8 cellular contexts compared by ENCODE assay signal in genomic region chr10:73117976-73118743, GRCh38. TPM values are rescaled to one million over a fixed set of nuclear protein-coding genes. Genes with fewer than 3 reads are reported as not detected.
DNase-seq lines count a peak whose midpoint lies in the region; ATAC-seq, FAIRE-seq and TF ChIP-seq lines count a peak whose summit lies in the region.

No MANE protein-coding gene starts in this region.

- peak; percentile 91 for FAIRE-seq in GM19239 (lab: Jason Lieb, UNC)

- H3K36me3 ChIP-seq in osteoblast (ENCODE audit: insufficient read depth, low read length) (peaks cover 4% of the 10 kb centered on the region), testis (ENCODE audit: low read depth, missing control alignments) (no peaks in the 10 kb centered on the region)

- H3K9me3 ChIP-seq in osteoblast (ENCODE audit: low read depth, low read length) (no peaks in the 10 kb centered on the region), testis (no peaks in the 10 kb centered on the region)

- no peak for TF ChIP-seq POLR2A in testis (IDR thresholded peaks at IDR 0.05)

- peak overlapping the region; percentile 68 for H3K4me2 ChIP-seq in osteoblast (ENCODE audit: insufficient read depth, low read length)

- H3K27ac ChIP-seq in 22Rv1 (peak overlapping the region; percentile 56), osteoblast (ENCODE audit: low read depth, low read length) (peak overlapping the region; percentile 52), testis (peak overlapping the region in 1 of 2 donors; percentile 29)

- no peak overlapping the region for H2AFZ ChIP-seq in osteoblast (ENCODE audit: low read length)

- peak; percentile 72 for ATAC-seq in HG03159 (IDR thresholded peaks at IDR 0.05; ENCODE audit: unreplicated experiment)

- intact Hi-C loops in testis (cut with DNase I; ENCODE audit: low total_unique reads) = no loop called here

- 49 to 51% methylated on average over 4 to 5 of the region's 5 CpGs for WGBS in testis, 2 donors

- in situ Hi-C loops in astrocyte of the spinal cord (cut with HindIII; ENCODE audit: low sequenced_read_pairs) = no loop called here

- TF ChIP-seq CTCF in 22Rv1 (IDR thresholded peaks at IDR 0.05) (no peak), astrocyte of the spinal cord (IDR thresholded peaks at IDR 0.05; ENCODE audit: low read depth, low read length) (no peak), osteoblast (IDR thresholded peaks at IDR 0.05; ENCODE audit: extremely low read depth, low read depth, low read length) (no peak), testis (IDR thresholded peaks at IDR 0.05) (no peak)

- H3K4me3 ChIP-seq in astrocyte of the spinal cord (ENCODE audit: low read depth, low read length) (no peak overlapping the region), osteoblast (ENCODE audit: insufficient read depth, low read length) (peak overlapping the region; percentile 49), testis (no peak overlapping the region)

- H3K79me2 ChIP-seq in osteoblast (ENCODE audit: insufficient read depth, low read length) = no peaks in the 10 kb centered on the region

- H3K4me1 ChIP-seq in osteoblast (ENCODE audit: insufficient read depth, low read length) (peaks cover 20% of the 10 kb centered on the region), testis (no peaks in the 10 kb centered on the region)

- H3K27me3 ChIP-seq in osteoblast (ENCODE audit: insufficient read depth, low read length) (no peaks in the 10 kb centered on the region), testis (no peaks in the 10 kb centered on the region)

- DNase-seq in GM19239 (ENCODE audit: insufficient read length, low spot score) = no peak
- peak; percentile 53 for DNase-seq in astrocyte of the spinal cord (ENCODE audit: low read depth, low spot score)
- no peak for DNase-seq in osteoblast (ENCODE audit: insufficient read length, low spot score, missing footprints)
- DNase-seq in GDM1 (lab: John Stamatoyannopoulos, UW) = no peak
- DNase-seq in HuH-7 (ENCODE audit: low spot score) = no peak
- DNase-seq in testis = no peak

- H4K20me1 ChIP-seq in osteoblast (ENCODE audit: insufficient read depth, low read length) = no peaks in the 10 kb centered on the region

RNA-seq across cellular contexts. Expression of gene NUDT13, which starts 7.9 kb away (rescaled TPM):
- total RNA-seq in osteoblast (1.8 and 2.1 TPM in 2 replicates), testis (1 to 10 TPM; 3.0 to 5.6 TPM)
- polyA plus RNA-seq in testis (ENCODE audit: insufficient read depth, low read depth, low replicate concordance) = 5.9 TPM

RNA-seq across cellular contexts. Expression of gene P4HA1, which starts 21.5 kb away (rescaled TPM):
- total RNA-seq in osteoblast (143 and 220 TPM in 2 replicates), testis (10 to 100 TPM; 19.0 to 20.2 TPM)
- 28.1 TPM for polyA plus RNA-seq in testis (ENCODE audit: insufficient read depth, low read depth, low replicate concordance)

RNA-seq across cellular contexts. Expression of gene ECD, which starts 49.6 kb away (rescaled TPM):
- total RNA-seq in osteoblast (35.4 and 35.5 TPM in 2 replicates), testis (10 to 100 TPM; 57.6 to 66.4 TPM)
- polyA plus RNA-seq in testis (ENCODE audit: insufficient read depth, low read depth, low replicate concordance) = 35.7 TPM

RNA-seq across cellular contexts. Expression of gene FAM149B1, which starts 49.8 kb away (rescaled TPM):
- total RNA-seq in osteoblast (30.1 and 33.7 TPM in 2 replicates), testis (10 to 100 TPM; 28.7 to 42.0 TPM)
- polyA plus RNA-seq in testis (ENCODE audit: insufficient read depth, low read depth, low replicate concordance) = 65.1 TPM
